28 cellular contexts compared by ENCODE assay signal in genomic region chr10:116268976-116269375, GRCh38. TPM values are rescaled to one million over a fixed set of nuclear protein-coding genes. Genes with fewer than 3 reads are reported as not detected.
DNase-seq lines count a peak whose midpoint lies in the region; ATAC-seq and TF ChIP-seq lines count a peak whose summit lies in the region.
"Had no signal": no experiment of that assay in that cellular context is flagged by ENCODE, and none has a peak within 500 bp of the region (broad histone marks: within the 10 kb centered on the region; RNA-seq: fewer than 3 reads in every experiment).

No MANE protein-coding gene starts in this region.

- TF ChIP-seq EP300 in neural cell (conservative IDR thresholded peaks at IDR 0.05; ENCODE audit: poor library complexity, severe bottlenecking) = no peak

- H3K4me3 ChIP-seq in HEK293 (ENCODE audit: low read depth, low read length) (no peak overlapping the region), neural cell (ENCODE audit: low read length) (no peak overlapping the region), left lung (no peak overlapping the region), adrenal gland (no peak overlapping the region)
- H3K4me3 ChIP-seq: ascending aorta; BLaER1 treated with 17β-estradiol and CSF1 and Interleukin-3, amounts not matched to agents 10 nM and 100 nM; heart left ventricle; stomach; upper lobe of right lung had no signal

- no peaks in the 10 kb centered on the region for H3F3A ChIP-seq in neural cell (ENCODE audit: insufficient read depth, low read length, poor library complexity, severe bottlenecking)

- H4K20me1 ChIP-seq in neural cell (ENCODE audit: insufficient read depth) = no peaks in the 10 kb centered on the region

- no peaks in the 10 kb centered on the region for H3K79me2 ChIP-seq in neural cell (replicated peaks; ENCODE audit: insufficient read depth, low read length)
- H3K79me2 ChIP-seq: parathyroid adenoma had no signal

- H3K4me2 ChIP-seq in neural cell (ENCODE audit: low read length) = no peak overlapping the region
- H3K4me2 ChIP-seq: BLaER1 treated with 17β-estradiol and CSF1 and Interleukin-3, amounts not matched to agents 10 nM and 100 nM had no signal

- DNase-seq in NCI-H1092 treated with DMSO at 0.1 percent for 48 hours (lab: John Stamatoyannopoulos, UW) = peak; percentile 5
- DNase-seq in NCI-H1092 (lab: John Stamatoyannopoulos, UW) = no peak
- peak; percentile 7 for DNase-seq in cerebellar cortex (ENCODE audit: low spot score)
- DNase-seq in left lung = no peak
- no peak for DNase-seq in SIG-M5 treated with dmso at 0.1 percent for 504 hours (lab: John Stamatoyannopoulos, UW; ENCODE audit: unreplicated experiment)
- DNase-seq in adrenal gland = no peak
- DNase-seq: activated B cell treated with CpG ODN at 0.5 μM for 24 hours; activated CD8-positive, alpha-beta T cell treated with anti-CD3 and anti-CD28 coated beads for 36 hours; activated naive CD4-positive, alpha-beta T cell treated with anti-CD3 and anti-CD28 coated beads, Interleukin-2, amount 10 ng/mL, durations not matched to agents 7 days and 5 days; activated T-cell treated with anti-CD3 and anti-CD28 coated beads, Interleukin-2, amount 50 U/mL, for 48 hours; heart left ventricle; immature natural killer cell; IMR-90; mesenchymal stem cell; naive thymus-derived CD4-positive, alpha-beta T cell; NCI-H2081 treated with DMSO at 0.1 percent for 48 hours; NCI-H69; SHP77 treated with DMSO at 0.1 percent for 48 hours; stomach; upper lobe of right lung had no signal

- CTCF ChIA-PET in HEK293 (lab: Yijun Ruan, JAX) = no interaction called here

- H3K36me3 ChIP-seq in HEK293 (ENCODE audit: control insufficient read depth in 2 of 2, insufficient read depth in 1 of 2, low read length in 2 of 2) = no peaks in the 10 kb centered on the region
- no peaks in the 10 kb centered on the region for H3K36me3 ChIP-seq in neural cell (ENCODE audit: insufficient read depth, low read length)
- no peaks in the 10 kb centered on the region for H3K36me3 ChIP-seq in left lung
- no peaks in the 10 kb centered on the region for H3K36me3 ChIP-seq in adrenal gland (replicated peaks in 1 of 2)
- H3K36me3 ChIP-seq: ascending aorta; BLaER1 treated with 17β-estradiol and CSF1 and Interleukin-3, amounts not matched to agents 10 nM and 100 nM; heart left ventricle; stomach; upper lobe of right lung had no signal

- 51 to 57% (median 54%) methylated on average over 3 of the region's 3 CpGs for WGBS in adrenal gland, 4 donors

- no peak for TF ChIP-seq POLR2A in adrenal gland (IDR thresholded peaks at IDR 0.05)

- ATAC-seq in left lung = no peak
- ATAC-seq: activated CD8-positive, alpha-beta T cell treated with anti-CD3 and anti-CD28 coated beads for 36 hours; heart left ventricle; naive thymus-derived CD4-positive, alpha-beta T cell; upper lobe of right lung had no signal

- H3K9me2 ChIP-seq in neural cell (ENCODE audit: insufficient read depth, low read length) = no peaks in the 10 kb centered on the region

- H3K9me3 ChIP-seq in HEK293 (ENCODE audit: control insufficient read depth, insufficient read depth, low read depth, low read length) (no peaks in the 10 kb centered on the region), neural cell (ENCODE audit: low read length) (no peaks in the 10 kb centered on the region), left lung (no peaks in the 10 kb centered on the region), adrenal gland (replicated peaks in 1 of 3) (no peaks in the 10 kb centered on the region)
- H3K9me3 ChIP-seq: ascending aorta, heart left ventricle, stomach, upper lobe of right lung had no signal

- TF ChIP-seq RAD21 in neural cell (conservative IDR thresholded peaks at IDR 0.05) = peak; percentile 36

- POLR2A ChIA-PET in HEK293 (lab: Yijun Ruan, JAX) = no interaction called here

- TF ChIP-seq CTCF in HEK293 (tag by site-specific recombination; IDR thresholded peaks at IDR 0.05) (no peak), neural cell (IDR thresholded peaks at IDR 0.05; ENCODE audit: poor library complexity, severe bottlenecking) (no peak), left lung (IDR thresholded peaks at IDR 0.05) (no peak), adrenal gland (IDR thresholded peaks at IDR 0.05) (no peak)

- H3K27me3 ChIP-seq in neural cell (ENCODE audit: insufficient read depth, low read depth, low read length) (peaks cover 51% of the 10 kb centered on the region), left lung (peaks cover 50 to 79% of the 10 kb centered on the region in 2 donors), adrenal gland (peaks cover 9% of the 10 kb centered on the region)
- H3K27me3 ChIP-seq: ascending aorta had no signal

- intact Hi-C loops in left lung (cut with DNase I) = no loop called here
- intact Hi-C loops in adrenal gland (cut with DNase I) = no loop called here

- no peak overlapping the region for H3K9ac ChIP-seq in neural cell (ENCODE audit: low read length)
- H3K9ac ChIP-seq: BLaER1 treated with 17β-estradiol and CSF1 and Interleukin-3, amounts not matched to agents 10 nM and 100 nM; parathyroid adenoma had no signal

- H2AFZ ChIP-seq in neural cell (ENCODE audit: low read depth, low read length) = no peak overlapping the region
- H2AFZ ChIP-seq: parathyroid adenoma had no signal

- H3K4me1 ChIP-seq in HEK293 (ENCODE audit: control insufficient read depth, insufficient read depth, low read length) = peaks cover 3% of the 10 kb centered on the region; the same call in 1 of the 2 replicates
- peaks cover 11 to 25% of the 10 kb centered on the region in 2 donors for H3K4me1 ChIP-seq in left lung
- H3K4me1 ChIP-seq in adrenal gland (replicated peaks in 1 of 2) = peaks cover 16 to 30% of the 10 kb centered on the region in 2 donors
- H3K4me1 ChIP-seq: parathyroid adenoma had no signal

- H3K27ac ChIP-seq in HEK293 (ENCODE audit: extremely low read depth, low read depth, low read length) (no peak overlapping the region), neural cell (ENCODE audit: low read length) (no peak overlapping the region), left lung (no peak overlapping the region), adrenal gland (no peak overlapping the region)
- H3K27ac ChIP-seq: ascending aorta; BLaER1 treated with 17β-estradiol and CSF1 and Interleukin-3, amounts not matched to agents 10 nM and 100 nM; heart left ventricle; parathyroid adenoma; stomach; upper lobe of right lung had no signal

TF ChIP-seq in HEK293, 187 proteins besides CTCF, POLR2A, EP300 and RAD21:
- TF ChIP-seq ZNF654 (tag by site-specific recombination; IDR thresholded peaks at IDR 0.05; ENCODE audit: low read depth) (peak; percentile 75), ZBTB44 (tag by site-specific recombination; IDR thresholded peaks at IDR 0.05) (no peak), GLIS1 (tag by site-specific recombination; IDR thresholded peaks at IDR 0.05) (peak; percentile 19; the same call in 1 of the 2 replicates)

TF ChIP-seq in neural cell, 6 proteins besides CTCF, POLR2A, EP300 and RAD21:
- no peak for TF ChIP-seq SMC3 (conservative IDR thresholded peaks at IDR 0.05; ENCODE audit: poor library complexity)
- no peak for TF ChIP-seq MXI1 (conservative IDR thresholded peaks at IDR 0.05; ENCODE audit: poor library complexity, severe bottlenecking)
- no peak for TF ChIP-seq EZH2 (IDR thresholded peaks at IDR 0.05; ENCODE audit: borderline replicate concordance, insufficient read depth, low read length, poor library complexity, severe bottlenecking)
- no peak for TF ChIP-seq POLR2AphosphoS5 (IDR thresholded peaks at IDR 0.05)
- no peak for TF ChIP-seq TAF1 (IDR thresholded peaks at IDR 0.05; ENCODE audit: low read depth)
- TF ChIP-seq REST (IDR thresholded peaks at IDR 0.05; ENCODE audit: borderline replicate concordance) = no peak

RNA-seq across cellular contexts. Expression of gene GFRA1, which starts 4.0 kb away (rescaled TPM):
- 2.3 and 13.9 TPM in 2 replicates for polyA plus RNA-seq in neural cell
- polyA minus RNA-seq in neural cell = 4.6 and 5.7 TPM in 2 replicates
- total RNA-seq in left lung = 1 to 10 TPM; 1.9 to 2.4 TPM
- total RNA-seq in adrenal gland = 10 to 100 TPM in 2 of 8 donors, 1 to 10 TPM in 6; 1.6 to 12.9 (median 5.8) TPM
- polyA plus RNA-seq in adrenal gland = 1 to 10 TPM; 1.4 to 2.1 (median 1.8) TPM
- total RNA-seq: activated B cell treated with CpG ODN at 0.5 μM for 24 hours; activated CD8-positive, alpha-beta T cell treated with anti-CD3 and anti-CD28 coated beads for 36 hours; naive thymus-derived CD4-positive, alpha-beta T cell; T-helper 2 cell treated with Interferon-gamma antibody and Interleukin-4, amounts not matched to agents 100 ng/mL and 5 ng/mL, for 36 hours had no signal
- polyA plus RNA-seq: immature natural killer cell; naive thymus-derived CD4-positive, alpha-beta T cell had no signal

RNA-seq across cellular contexts. Expression of gene CCDC172, which starts 55.3 kb away (rescaled TPM):
- not detected in 2 replicates for polyA plus RNA-seq in neural cell
- polyA minus RNA-seq in neural cell = not detected in 2 replicates
- total RNA-seq in left lung = not detected
- total RNA-seq in adrenal gland = not detected
- 1 to 10 TPM in 1 of 3 donors, under 1 TPM in 1, not detected in 1; 0.16 to 1.5 TPM for polyA plus RNA-seq in adrenal gland
- total RNA-seq: activated B cell treated with CpG ODN at 0.5 μM for 24 hours; activated CD8-positive, alpha-beta T cell treated with anti-CD3 and anti-CD28 coated beads for 36 hours; ascending aorta; fibroblast of lung; heart left ventricle; IMR-90; naive thymus-derived CD4-positive, alpha-beta T cell; skeletal muscle tissue; stomach; T-helper 2 cell treated with Interferon-gamma antibody and Interleukin-4, amounts not matched to agents 100 ng/mL and 5 ng/mL, for 36 hours; upper lobe of right lung had no signal
- polyA plus RNA-seq: fibroblast of lung; heart left ventricle; immature natural killer cell; IMR-90; naive thymus-derived CD4-positive, alpha-beta T cell had no signal

Comparison
In these comparisons a context has a peak if more than half of its experiments do, and no peak if none do; other contexts are left out.
1. DNase-seq: peak in NCI-H1092 treated with DMSO at 0.1 percent for 48 hours (single experiment) and cerebellar cortex (single experiment); none in NCI-H1092 (single experiment), left lung (0 of 2), SIG-M5 treated with dmso at 0.1 percent for 504 hours (single experiment) and adrenal gland (0 of 7).